In genomic region chr17:80499961-80500665, GRCh38 we compare ENCODE assay signal across 17 cellular contexts. TPM values are rescaled to one million over a fixed set of nuclear protein-coding genes. Genes with fewer than 3 reads are reported as not detected.
"Had no signal": no experiment of that assay in that cellular context is flagged by ENCODE, and none has a peak within 500 bp of the region (broad histone marks: within the 10 kb centered on the region; RNA-seq: fewer than 3 reads in every experiment).

No MANE protein-coding gene starts in this region.

- DNase-seq: activated CD4-positive, alpha-beta T cell treated with anti-CD3 and anti-CD28 coated beads, Interleukin-2, amount 50 U/mL, for 1 hour; activated CD8-positive, alpha-beta memory T cell treated with anti-CD3 and anti-CD28 coated beads for 24 hours; activated naive CD8-positive, alpha-beta T cell treated with anti-CD3 and anti-CD28 coated beads, Interleukin-2, amount 10 ng/mL, durations not matched to agents 7 days and 5 days; brain microvascular endothelial cell; effector memory CD8-positive, alpha-beta T cell; foreskin melanocyte; head of caudate nucleus; kidney glomerular epithelial cell; small intestine; stimulated activated CD4-positive, alpha-beta T cell treated with anti-CD3 and anti-CD28 coated beads, Interleukin-4, amount 100 ng/mL, for 4 hours; stimulated activated CD8-positive, alpha-beta memory T cell treated with anti-CD3 and anti-CD28 coated beads, Interleukin-4, amount 100 ng/mL, for 48 hours; stimulated activated naive CD4-positive, alpha-beta T cell treated with Interleukin-2 at 50 U/mL for 16 hours had no signal

- H3K9ac ChIP-seq: neural progenitor cell, parathyroid adenoma had no signal

- H3K27me3 ChIP-seq: brain microvascular endothelial cell, right atrium auricular region had no signal

- H3K4me3 ChIP-seq: neural progenitor cell, right atrium auricular region had no signal

- H3K27ac ChIP-seq: brain microvascular endothelial cell, epithelial cell of prostate, neural progenitor cell, parathyroid adenoma, right atrium auricular region had no signal

- ATAC-seq: effector memory CD8-positive, alpha-beta T cell had no signal

- H3K4me1 ChIP-seq: parathyroid adenoma, right atrium auricular region had no signal

- H3K36me3 ChIP-seq: brain microvascular endothelial cell, neural progenitor cell, right atrium auricular region had no signal

- H3K9me3 ChIP-seq: right atrium auricular region had no signal

RNA-seq across cellular contexts. Expression of gene NPTX1, which starts 23.7 kb away (rescaled TPM):
- total RNA-seq: mesenteric fat pad, right atrium auricular region had no signal
